24 cellular contexts compared by ENCODE assay signal in the genomic region with DNA sequence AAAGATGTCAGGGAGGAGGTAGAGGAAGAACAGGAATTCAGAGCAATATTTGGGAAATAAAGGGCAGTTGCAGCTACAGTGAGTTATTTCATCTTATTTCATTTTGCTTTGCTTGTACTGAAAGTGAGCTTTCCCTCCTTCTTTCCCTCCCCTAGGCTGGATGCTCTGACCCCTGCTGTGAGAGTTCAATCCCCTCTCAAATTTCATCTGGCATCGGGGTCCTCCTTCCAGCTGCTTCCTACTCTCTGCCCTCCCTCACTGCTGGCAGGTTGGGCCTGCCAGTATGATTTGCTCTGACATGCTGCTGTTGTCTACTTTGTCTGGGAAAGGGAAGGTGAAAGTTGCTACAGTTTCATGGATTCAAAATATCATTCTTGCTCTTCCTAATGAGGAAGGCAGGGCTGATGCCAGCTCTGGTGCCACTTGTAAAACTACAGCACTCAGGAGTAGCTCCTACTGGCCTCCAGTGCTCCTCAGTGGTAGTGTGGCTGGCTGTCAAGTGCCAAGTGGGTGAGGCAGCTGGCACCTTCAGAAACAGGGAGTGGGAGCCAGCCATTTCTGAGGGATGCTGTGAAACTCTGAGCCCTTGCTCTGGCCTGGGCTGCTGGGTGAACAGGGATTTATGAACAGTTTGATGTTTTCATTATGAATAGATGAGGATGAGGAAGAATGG.
DNase-seq lines count a peak whose midpoint lies in the region; ATAC-seq and TF ChIP-seq lines count a peak whose summit lies in the region.
"Had no signal": no experiment of that assay in that cellular context is flagged by ENCODE, and none has a peak within 500 bp of the region (broad histone marks: within the 10 kb centered on the region; RNA-seq: fewer than 3 reads in every experiment).

No MANE protein-coding gene starts in this region.

- peak; percentile 51 to 64 for ATAC-seq in right cardiac atrium
- ATAC-seq in gastroesophageal sphincter = no peak
- ATAC-seq: activated CD8-positive, alpha-beta T cell treated with anti-CD3 and anti-CD28 coated beads, Interleukin-2, amount 10 ng/mL, durations not matched to agents 7 days and 5 days; T-cell had no signal

- peaks cover 10% of the 10 kb centered on the region for H3K9me3 Mint-ChIP-seq in neural progenitor cell
- H3K9me3 Mint-ChIP-seq in activated CD4-positive, alpha-beta T cell treated with anti-CD3 and anti-CD28 coated beads, Interleukin-2, amount 10 ng/mL, durations not matched to agents 24 days and 14 days = no peaks in the 10 kb centered on the region

- TF ChIP-seq CTCF in neural progenitor cell (IDR thresholded peaks at IDR 0.05) (no peak), gastroesophageal sphincter (IDR thresholded peaks at IDR 0.05) (no peak)

- no peaks in the 10 kb centered on the region for H3K36me3 Mint-ChIP-seq in neural progenitor cell
- H3K36me3 Mint-ChIP-seq in activated CD4-positive, alpha-beta T cell treated with anti-CD3 and anti-CD28 coated beads, Interleukin-2, amount 10 ng/mL, durations not matched to agents 24 days and 14 days (ENCODE audit: low read depth) = no peaks in the 10 kb centered on the region
- H3K36me3 Mint-ChIP-seq: T-cell had no signal

- intact Hi-C loops in right cardiac atrium (cut with DNase I) = no loop called here
- intact Hi-C loops in activated CD4-positive, alpha-beta T cell treated with anti-CD3 and anti-CD28 coated beads, Interleukin-2, amount 10 ng/mL, durations not matched to agents 24 days and 14 days (cut with micrococcal nuclease) = no loop called here

- peak; percentile 81 for DNase-seq in DMS79 treated with DMSO at 0.1 percent for 48 hours (lab: John Stamatoyannopoulos, UW)
- peak; percentile 80 to 81 for DNase-seq in NCI-H524 (lab: John Stamatoyannopoulos, UW)
- peak; percentile 22 to 60 (median 57) for DNase-seq in right cardiac atrium
- DNase-seq in neural progenitor cell (ENCODE audit: low spot score) = peak; percentile 81
- no peak for DNase-seq in activated CD4-positive, alpha-beta T cell treated with anti-CD3 and anti-CD28 coated beads, Interleukin-2, amount 10 ng/mL, durations not matched to agents 24 days and 14 days
- no peak for DNase-seq in activated T-cell treated with anti-CD3 and anti-CD28 coated beads, Interleukin-2, amount 50 U/mL, for 48 hours
- DNase-seq: activated CD4-positive, alpha-beta T cell treated with anti-CD3 and anti-CD28 coated beads for 1 hour; activated CD8-positive, alpha-beta T cell treated with anti-CD3 and anti-CD28 coated beads, Interleukin-2, amount 10 ng/mL, durations not matched to agents 7 days and 5 days; activated gamma-delta T cell treated with Interleukin-2 at 50 U/mL for 16 hours; effector CD8-positive, alpha-beta T cell; EL; foreskin fibroblast; Karpas-422; NCI-H187; NCI-H2227 treated with DMSO at 0.1 percent for 48 hours; Peyer's patch; stimulated activated CD4-positive, alpha-beta T cell treated with anti-CD3 and anti-CD28 coated beads, Interleukin-2, amount 100 ng/mL, for 24 hours; T-cell had no signal

- peak overlapping the region; percentile 21 for H3K4me2 ChIP-seq in neural progenitor cell
- H3K4me2 ChIP-seq: smooth muscle cell had no signal

- no peak overlapping the region for H2AFZ ChIP-seq in neural progenitor cell (replicated peaks)

- no peaks in the 10 kb centered on the region for H3K36me3 ChIP-seq in neural progenitor cell
- H3K36me3 ChIP-seq in gastroesophageal sphincter = no peaks in the 10 kb centered on the region
- H3K36me3 ChIP-seq: HAP-1, Peyer's patch, SJCRH30 had no signal

- no peak for TF ChIP-seq POLR2A in gastroesophageal sphincter (IDR thresholded peaks at IDR 0.05)

- H3K9ac ChIP-seq in neural progenitor cell = no peak overlapping the region

- H3K4me1 Mint-ChIP-seq in neural progenitor cell = peaks cover 21% of the 10 kb centered on the region
- H3K4me1 Mint-ChIP-seq in activated CD4-positive, alpha-beta T cell treated with anti-CD3 and anti-CD28 coated beads, Interleukin-2, amount 10 ng/mL, durations not matched to agents 24 days and 14 days = no peaks in the 10 kb centered on the region
- H3K4me1 Mint-ChIP-seq: T-cell had no signal

- no peaks in the 10 kb centered on the region for H3K27me3 Mint-ChIP-seq in neural progenitor cell (ENCODE audit: insufficient read depth, low read depth)
- H3K27me3 Mint-ChIP-seq in activated CD4-positive, alpha-beta T cell treated with anti-CD3 and anti-CD28 coated beads, Interleukin-2, amount 10 ng/mL, durations not matched to agents 24 days and 14 days = no peaks in the 10 kb centered on the region

- H3K4me3 ChIP-seq in right cardiac atrium (ENCODE audit: low read length) (no peak overlapping the region), neural progenitor cell (no peak overlapping the region), gastroesophageal sphincter (no peak overlapping the region)
- H3K4me3 ChIP-seq: HAP-1, Peyer's patch, SJCRH30, smooth muscle cell had no signal

- TF ChIP-seq EP300 in gastroesophageal sphincter (IDR thresholded peaks at IDR 0.05) = no peak

- H3K4me1 ChIP-seq in right cardiac atrium (ENCODE audit: control insufficient read depth, insufficient read depth, low read length) (no peaks in the 10 kb centered on the region), neural progenitor cell (peaks cover 12% of the 10 kb centered on the region), gastroesophageal sphincter (no peaks in the 10 kb centered on the region)
- H3K4me1 ChIP-seq: HAP-1, Peyer's patch, SJCRH30 had no signal

- no peaks in the 10 kb centered on the region for H3F3A ChIP-seq in neural progenitor cell (ENCODE audit: low read depth)

- WGBS in right cardiac atrium = 13% methylated on average over 1 of the region's 1 CpG
- WGBS in gastroesophageal sphincter (ENCODE audit: low coverage in 1 of 2), 2 donors = 8 to 38% methylated on average over 1 of the region's 1 CpG

- H3K27me3 ChIP-seq in right cardiac atrium (ENCODE audit: control insufficient read depth, insufficient read depth) = no peaks in the 10 kb centered on the region
- no peaks in the 10 kb centered on the region for H3K27me3 ChIP-seq in neural progenitor cell
- no peaks in the 10 kb centered on the region for H3K27me3 ChIP-seq in gastroesophageal sphincter
- H3K27me3 ChIP-seq: Peyer's patch, SJCRH30 had no signal

- no peaks in the 10 kb centered on the region for H4K20me1 ChIP-seq in neural progenitor cell (ENCODE audit: low read depth)

- no peaks in the 10 kb centered on the region for H3K79me2 ChIP-seq in neural progenitor cell (ENCODE audit: low read depth)

- no peak overlapping the region for H3K27ac Mint-ChIP-seq in neural progenitor cell
- H3K27ac Mint-ChIP-seq in activated CD4-positive, alpha-beta T cell treated with anti-CD3 and anti-CD28 coated beads, Interleukin-2, amount 10 ng/mL, durations not matched to agents 24 days and 14 days = no peak overlapping the region
- H3K27ac Mint-ChIP-seq: activated CD8-positive, alpha-beta T cell treated with anti-CD3 and anti-CD28 coated beads, Interleukin-2, amount 10 ng/mL, durations not matched to agents 7 days and 5 days; T-cell had no signal

- H3K4me3 Mint-ChIP-seq in neural progenitor cell = peak overlapping the region; percentile 17
- H3K4me3 Mint-ChIP-seq in activated CD4-positive, alpha-beta T cell treated with anti-CD3 and anti-CD28 coated beads, Interleukin-2, amount 10 ng/mL, durations not matched to agents 24 days and 14 days = no peak overlapping the region
- H3K4me3 Mint-ChIP-seq: activated CD8-positive, alpha-beta T cell treated with anti-CD3 and anti-CD28 coated beads, Interleukin-2, amount 10 ng/mL, durations not matched to agents 7 days and 5 days; T-cell had no signal

- no peak overlapping the region for H3K27ac ChIP-seq in right cardiac atrium (ENCODE audit: low read length)
- H3K27ac ChIP-seq in neural progenitor cell = no peak overlapping the region
- H3K27ac ChIP-seq in gastroesophageal sphincter = no peak overlapping the region
- H3K27ac ChIP-seq: C4-2B, HL-60, Peyer's patch, SJCRH30 had no signal

- no peaks in the 10 kb centered on the region for H3K9me3 ChIP-seq in right cardiac atrium (ENCODE audit: control insufficient read depth, low read length)
- H3K9me3 ChIP-seq in neural progenitor cell (ENCODE audit: low read depth) = no peaks in the 10 kb centered on the region
- H3K9me3 ChIP-seq in gastroesophageal sphincter = no peaks in the 10 kb centered on the region
- H3K9me3 ChIP-seq: HAP-1, SJCRH30 had no signal

Comparison
In these comparisons a context has a peak if more than half of its experiments do, and no peak if none do; other contexts are left out.
1. DNase-seq: peak in DMS79 treated with DMSO at 0.1 percent for 48 hours (single experiment), NCI-H524 (2 of 2), right cardiac atrium (3 of 3) and neural progenitor cell (single experiment); none in activated CD4-positive, alpha-beta T cell treated with anti-CD3 and anti-CD28 coated beads, Interleukin-2, amount 10 ng/mL, durations not matched to agents 24 days and 14 days (single experiment) and activated T-cell treated with anti-CD3 and anti-CD28 coated beads, Interleukin-2, amount 50 U/mL, for 48 hours (0 of 2).